In genomic region chr2:218858671-218859555, GRCh38 we compare ENCODE assay signal across 10 cellular contexts. TPM values are rescaled to one million over a fixed set of nuclear protein-coding genes. Genes with fewer than 3 reads are reported as not detected.
DNase-seq lines count a peak whose midpoint lies in the region; ATAC-seq and TF ChIP-seq lines count a peak whose summit lies in the region.
"Had no signal": no experiment of that assay in that cellular context is flagged by ENCODE, and none has a peak within 500 bp of the region (broad histone marks: within the 10 kb centered on the region; RNA-seq: fewer than 3 reads in every experiment).

No MANE protein-coding gene starts in this region.

- H3K27ac ChIP-seq in Panc1 (ENCODE audit: low read length): no peak overlapping the region
- H3K27ac ChIP-seq in right atrium auricular region: no peak overlapping the region
- no peak overlapping the region for H3K27ac ChIP-seq in sigmoid colon

- H3K27me3 ChIP-seq in Panc1 (ENCODE audit: control insufficient read depth, insufficient read depth, low read length) (peaks cover 10% of the 10 kb centered on the region), right atrium auricular region (peaks cover 9 to 12% of the 10 kb centered on the region in 2 donors), sigmoid colon (peaks cover 38 to 100% (median 78%) of the 10 kb centered on the region in 3 donors)

- ATAC-seq in Panc1: no peak
- no peak for ATAC-seq in GM21390 (IDR thresholded peaks at IDR 0.05; ENCODE audit: unreplicated experiment)

- POLR2A ChIA-PET in Panc1 (lab: Charles Lee): no interaction called here

- TF ChIP-seq CTCF in Panc1 (IDR thresholded peaks at IDR 0.05) (no peak), right atrium auricular region (IDR thresholded peaks at IDR 0.05) (no peak), sigmoid colon (IDR thresholded peaks at IDR 0.05) (no peak)

- DNase-seq in ELF-1 (ENCODE audit: low read depth, low spot score) (peak; percentile 84), Panc1 (ENCODE audit: low read depth, low spot score) (no peak), right atrium auricular region (ENCODE audit: low spot score) (no peak), sigmoid colon (peak; percentile 50), GF-D8 (lab: John Stamatoyannopoulos, UW) (no peak), middle frontal gyrus (ENCODE audit: extremely low spot score, low spot score) (no peak)
- DNase-seq: stimulated activated CD4-positive, alpha-beta T cell treated with anti-CD3 and anti-CD28 coated beads, Interleukin-4, amount 100 ng/mL, for 1 hour had no signal

- no peaks in the 10 kb centered on the region for H3K9me3 ChIP-seq in Panc1 (ENCODE audit: control insufficient read depth, insufficient read depth, low read depth, low read length)
- no peaks in the 10 kb centered on the region for H3K9me3 ChIP-seq in right atrium auricular region
- no peaks in the 10 kb centered on the region for H3K9me3 ChIP-seq in sigmoid colon

- TF ChIP-seq EP300 in sigmoid colon (IDR thresholded peaks at IDR 0.05): no peak

- peaks cover 19% of the 10 kb centered on the region for H3K4me1 ChIP-seq in Panc1 (ENCODE audit: control insufficient read depth, insufficient read depth, low read length)
- peaks cover 0 to 21% of the 10 kb centered on the region in 2 donors for H3K4me1 ChIP-seq in right atrium auricular region
- peaks cover 0 to 27% (median 23%) of the 10 kb centered on the region in 4 donors for H3K4me1 ChIP-seq in sigmoid colon

- no TSS peak for BruUV-seq in Panc1 (replicated peaks; lab: Mats Ljungman, UMichigan)

- no peaks in the 10 kb centered on the region for H3K36me3 ChIP-seq in Panc1 (ENCODE audit: control insufficient read depth, insufficient read depth, low read length)
- H3K36me3 ChIP-seq in right atrium auricular region: no peaks in the 10 kb centered on the region
- no peaks in the 10 kb centered on the region for H3K36me3 ChIP-seq in sigmoid colon

- 5% methylated on average over 51 of the region's 51 CpGs for WGBS in sigmoid colon, 2 donors

- in situ Hi-C loops in Panc1 (cut with HindIII; ENCODE audit: low pct_unique_long_range_greater_than_20kb, low sequenced_read_pairs): no loop called here

- intact Hi-C loops in Panc1 (cut with micrococcal nuclease; ENCODE audit: unreplicated experiment): loop anchor here (10.0 kb wide), 1 partner anchor 296 kb away; no protein-coding TSS in a partner anchor
- intact Hi-C loops in sigmoid colon (cut with DNase I): no loop called here

- TF ChIP-seq POLR2A in sigmoid colon (IDR thresholded peaks at IDR 0.05): no peak

- H3K4me3 ChIP-seq in Panc1 (ENCODE audit: low read depth in 2 of 2, low read length in 2 of 2): peak overlapping the region; percentile 27 to 44; a peak in 3 of 4 replicates
- H3K4me3 ChIP-seq in right atrium auricular region: peak overlapping the region; percentile 23 to 48
- H3K4me3 ChIP-seq in sigmoid colon: peak overlapping the region in 3 of 4 donors; percentile 40 to 47 (median 42)

- CTCF ChIA-PET in Panc1 (lab: Charles Lee): interaction anchor here (0.6 to 1.2 kb wide), 2 partner anchors 12 to 295 kb away, joined by 3 read pairs; no protein-coding TSS in a partner anchor

RNA-seq across cellular contexts. Expression of gene WNT6, which starts 0.7 kb away (rescaled TPM):
- total RNA-seq in Panc1 (2021; ENCODE audit: unreplicated experiment): 8.1 TPM
- 3.9 TPM for polyA plus RNA-seq in Panc1 (2012; ENCODE audit: insufficient read length)
- total RNA-seq in right atrium auricular region: 1 to 10 TPM; 1.8 to 2.4 TPM
- total RNA-seq in sigmoid colon: 1 to 10 TPM; 2.6 to 3.9 (median 3.1) TPM
- 1 to 10 TPM in 1 of 3 donors, not detected in 2; 1.5 TPM for polyA plus RNA-seq in sigmoid colon

RNA-seq across cellular contexts. Expression of gene WNT10A, which starts 21.7 kb away (rescaled TPM):
- total RNA-seq in Panc1 (2021; ENCODE audit: unreplicated experiment) (9.2 TPM), right atrium auricular region (1 to 10 TPM in 1 of 2 donors, under 1 TPM in 1; 0.90 to 1.2 TPM), sigmoid colon (not detected)
- polyA plus RNA-seq in Panc1 (2012; ENCODE audit: insufficient read length): 8.6 TPM
- polyA plus RNA-seq in sigmoid colon: under 1 TPM in 1 of 3 donors, not detected in 2; 0.38 TPM

RNA-seq across cellular contexts. Expression of gene PRKAG3, which starts 27.3 kb away (rescaled TPM):
- total RNA-seq in Panc1 (2021; ENCODE audit: unreplicated experiment) (not detected), right atrium auricular region (under 1 TPM in 1 of 2 donors, not detected in 1; 0.19 TPM), sigmoid colon (not detected)
- polyA plus RNA-seq in Panc1 (2012; ENCODE audit: insufficient read length): not detected
- polyA plus RNA-seq in sigmoid colon: not detected
- total RNA-seq: activated CD8-positive, alpha-beta memory T cell treated with anti-CD3 and anti-CD28 coated beads for 36 hours; liver had no signal

Comparison
In these comparisons a context has a peak if more than half of its experiments do, and no peak if none do; other contexts are left out.
1. DNase-seq: peak in ELF-1 (single experiment) and sigmoid colon (single experiment); none in Panc1 (single experiment), right atrium auricular region (single experiment), GF-D8 (single experiment) and middle frontal gyrus (single experiment).
2. Peak in every context shown above with its lines, with median percentiles within 50 percentile points of each other: H3K4me3 ChIP-seq.